8 cellular contexts compared by ENCODE assay signal in the genomic region with DNA sequence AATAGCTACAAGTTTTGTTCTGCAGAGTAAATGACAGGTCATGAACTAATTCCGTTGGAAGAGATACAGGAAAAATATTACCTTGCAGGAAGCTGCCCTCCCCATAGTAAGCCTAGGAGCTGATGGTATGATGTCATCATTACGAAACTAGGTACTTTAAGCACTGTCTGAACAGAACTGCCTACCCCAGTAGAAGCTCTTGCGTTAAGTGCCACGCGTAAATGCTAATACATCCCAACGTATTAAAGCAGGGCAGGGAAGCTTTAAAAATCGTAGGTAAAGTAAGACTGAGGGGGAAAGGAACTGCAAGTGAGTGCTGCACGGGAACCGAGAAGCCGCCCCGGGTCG. TPM values are rescaled to one million over a fixed set of nuclear protein-coding genes. Genes with fewer than 3 reads are reported as not detected.
DNase-seq lines count a peak whose midpoint lies in the region; ATAC-seq lines count a peak whose summit lies in the region.

No MANE protein-coding gene starts in this region.

- H3K4me3 ChIP-seq in trophoblast cell (ENCODE audit: low read depth, low read length) = peak overlapping the region; percentile 99

- peak overlapping the region; percentile 98 for H3K18ac ChIP-seq in trophoblast cell (ENCODE audit: low read length)

- no peak overlapping the region for H2AK5ac ChIP-seq in trophoblast cell (ENCODE audit: low read length)

- no peaks in the 10 kb centered on the region for H3K9me3 ChIP-seq in trophoblast cell (ENCODE audit: insufficient read depth, low read depth, low read length)

- no peaks in the 10 kb centered on the region for H3K36me3 ChIP-seq in trophoblast cell (ENCODE audit: control insufficient read depth in 1 of 2, insufficient read depth in 2 of 2, low read length in 2 of 2)

- peak overlapping the region; percentile 49 for H3K4me3 Mint-ChIP-seq in activated CD4-positive, alpha-beta memory T cell treated with anti-CD3 and anti-CD28 coated beads for 36 hours

- peak overlapping the region; percentile 98 for H4K8ac ChIP-seq in trophoblast cell (ENCODE audit: low read depth, low read length)

- H2BK5ac ChIP-seq in trophoblast cell (ENCODE audit: low read depth, low read length, poor library complexity) = no peak overlapping the region

- H3K27me3 Mint-ChIP-seq in activated CD4-positive, alpha-beta memory T cell treated with anti-CD3 and anti-CD28 coated beads for 36 hours = peaks cover 24% of the 10 kb centered on the region

- peak overlapping the region; percentile 61 for H3K4me2 ChIP-seq in trophoblast cell (ENCODE audit: low read length)

- DNase-seq in Right ventricle myocardium inferior (ENCODE audit: missing footprints) (no peak), cardiac septum (ENCODE audit: low spot score) (no peak), NCI-H1930 (lab: John Stamatoyannopoulos, UW) (peak; percentile 2 to 16), glomerular visceral epithelial cell (ENCODE audit: extremely low spot score) (peak; percentile 44), trophoblast cell (peak; percentile 3 to 75), midbrain (lab: John Stamatoyannopoulos, UW) (no peak)
- DNase-seq in activated CD4-positive, alpha-beta memory T cell treated with anti-CD3 and anti-CD28 coated beads for 36 hours = no peak

- H3K27ac ChIP-seq in trophoblast cell (ENCODE audit: low read depth, low read length) = no peak overlapping the region

- H3K14ac ChIP-seq in trophoblast cell (ENCODE audit: low read length) = peak overlapping the region; percentile 91

- peak overlapping the region; percentile 85 for H3K4ac ChIP-seq in trophoblast cell (ENCODE audit: low read depth, low read length)

- H4K91ac ChIP-seq in trophoblast cell (ENCODE audit: low read depth, low read length) = peak overlapping the region; percentile 72

- ATAC-seq in Right ventricle myocardium inferior (peak; percentile 46), HG02870 (IDR thresholded peaks at IDR 0.05; ENCODE audit: unreplicated experiment) (peak; percentile 61)

- peaks cover 0 to 2% of the 10 kb centered on the region in 2 experiments for H3K4me1 ChIP-seq in trophoblast cell (ENCODE audit: control insufficient read depth in 1 of 2, insufficient read depth in 2 of 2, low read length in 2 of 2)

- no CpG with 5 or more reads among the region's 12 CpGs for WGBS in trophoblast cell (ENCODE audit: extremely low coverage, insufficient coverage, insufficient read length)

- no peaks in the 10 kb centered on the region for H3K27me3 ChIP-seq in trophoblast cell (ENCODE audit: insufficient read depth, low read length)

- peaks cover 5% of the 10 kb centered on the region for H3K4me1 Mint-ChIP-seq in activated CD4-positive, alpha-beta memory T cell treated with anti-CD3 and anti-CD28 coated beads for 36 hours (ENCODE audit: low read depth)

- POLR2A ChIA-PET in activated CD4-positive, alpha-beta memory T cell treated with anti-CD3 and anti-CD28 coated beads for 36 hours (lab: Charles Lee) = no interaction called here

- peaks cover 9% of the 10 kb centered on the region for H3K79me1 ChIP-seq in trophoblast cell (ENCODE audit: low read length)

- H3K79me2 ChIP-seq in trophoblast cell (ENCODE audit: control insufficient read depth, insufficient read depth, low read length, poor library complexity) = peaks cover 6% of the 10 kb centered on the region

- peak overlapping the region; percentile 86 for H4K12ac ChIP-seq in trophoblast cell (ENCODE audit: low read depth, low read length)

- H3K9me3 Mint-ChIP-seq in activated CD4-positive, alpha-beta memory T cell treated with anti-CD3 and anti-CD28 coated beads for 36 hours = peaks cover 4% of the 10 kb centered on the region

- H3K36me3 Mint-ChIP-seq in activated CD4-positive, alpha-beta memory T cell treated with anti-CD3 and anti-CD28 coated beads for 36 hours = peaks cover 5% of the 10 kb centered on the region

- peak overlapping the region; percentile 61 for H2BK120ac ChIP-seq in trophoblast cell (ENCODE audit: insufficient read depth, low read length, poor library complexity)

- no peak overlapping the region for H3K27ac Mint-ChIP-seq in activated CD4-positive, alpha-beta memory T cell treated with anti-CD3 and anti-CD28 coated beads for 36 hours

- H3K23ac ChIP-seq in trophoblast cell (ENCODE audit: low read length) = no peak overlapping the region

- no peak overlapping the region for H3K9ac ChIP-seq in trophoblast cell (ENCODE audit: low read length)

- CTCF ChIA-PET in activated CD4-positive, alpha-beta memory T cell treated with anti-CD3 and anti-CD28 coated beads for 36 hours (lab: Charles Lee) = no interaction called here

- no peak overlapping the region for H2BK12ac ChIP-seq in trophoblast cell (ENCODE audit: low read length)

- intact Hi-C loops in Right ventricle myocardium inferior (cut with DNase I) = no loop called here
- intact Hi-C loops in cardiac septum (cut with DNase I) = no loop called here
- intact Hi-C loops in activated CD4-positive, alpha-beta memory T cell treated with anti-CD3 and anti-CD28 coated beads for 36 hours (cut with micrococcal nuclease) = no loop called here

- peak overlapping the region; percentile 96 for H2AFZ ChIP-seq in trophoblast cell (ENCODE audit: insufficient read depth, low read length, poor library complexity)

RNA-seq across cellular contexts. Expression of a gene that starts 0.6 kb away (rescaled TPM):
- total RNA-seq in Right ventricle myocardium inferior (10.0 TPM), cardiac septum (13.9 TPM)
- under 1 TPM in 1 of 2 experiments, not detected in 1; 0.26 TPM for total RNA-seq in activated CD4-positive, alpha-beta memory T cell treated with anti-CD3 and anti-CD28 coated beads for 36 hours
- polyA plus RNA-seq in trophoblast cell (2013) = 15.8 and 17.7 TPM in 2 replicates

RNA-seq across cellular contexts. Expression of a gene that starts 37.3 kb away (rescaled TPM):
- total RNA-seq in Right ventricle myocardium inferior (1.4 TPM), cardiac septum (1.4 TPM)
- not detected for total RNA-seq in activated CD4-positive, alpha-beta memory T cell treated with anti-CD3 and anti-CD28 coated beads for 36 hours
- polyA plus RNA-seq in trophoblast cell (2013) = 0.62 and 0.66 TPM in 2 replicates

Comparison
In these comparisons a context has a peak if more than half of its experiments do, and no peak if none do; other contexts are left out.
1. DNase-seq: peak in NCI-H1930 (2 of 2), glomerular visceral epithelial cell (single experiment) and trophoblast cell (2 of 2); none in Right ventricle myocardium inferior (single experiment), cardiac septum (single experiment), activated CD4-positive, alpha-beta memory T cell treated with anti-CD3 and anti-CD28 coated beads for 36 hours (single experiment) and midbrain (single experiment).